Comparison of ENCODE assay signal across 10 cellular contexts in the genomic region with DNA sequence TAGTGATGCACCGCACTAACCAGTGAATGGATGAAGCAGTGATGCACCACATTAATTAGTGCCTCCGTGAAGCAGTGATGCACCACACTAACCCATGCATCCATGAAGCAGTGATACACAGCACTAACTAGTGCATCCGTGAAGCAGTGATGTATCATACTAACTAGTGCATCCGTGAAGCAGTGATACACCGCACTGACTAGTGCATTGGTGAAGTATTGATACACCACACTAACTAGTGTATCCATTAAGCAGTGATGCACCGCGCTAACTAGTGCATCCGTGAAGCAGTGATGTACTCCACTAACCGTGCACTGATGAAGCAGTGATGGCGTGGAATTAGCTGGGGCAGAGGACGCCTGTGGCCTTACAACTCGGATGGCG.
DNase-seq lines count a peak whose midpoint lies in the region; ATAC-seq and TF ChIP-seq lines count a peak whose summit lies in the region.
"Had no signal": no experiment of that assay in that cellular context is flagged by ENCODE, and none has a peak within 500 bp of the region (broad histone marks: within the 10 kb centered on the region; RNA-seq: fewer than 3 reads in every experiment).

No MANE protein-coding gene starts in this region.

- no peak for TF ChIP-seq CTCF in PC-9 (conservative IDR thresholded peaks at IDR 0.05)
- TF ChIP-seq CTCF in spleen (IDR thresholded peaks at IDR 0.05 in 8 of 11, conservative IDR thresholded peaks at IDR 0.05 in 3 of 11) = no peak

- H2AFZ ChIP-seq in PC-9 = no peak overlapping the region

- peaks cover 49% of the 10 kb centered on the region for H3K27me3 Mint-ChIP-seq in activated CD4-positive, alpha-beta T cell treated with anti-CD3 and anti-CD28 coated beads, Interleukin-2, amount 10 ng/mL, durations not matched to agents 24 days and 14 days

- H3K36me3 Mint-ChIP-seq in activated CD4-positive, alpha-beta T cell treated with anti-CD3 and anti-CD28 coated beads, Interleukin-2, amount 10 ng/mL, durations not matched to agents 24 days and 14 days (ENCODE audit: low read depth) = no peaks in the 10 kb centered on the region
- H3K36me3 Mint-ChIP-seq: memory B cell had no signal

- H3K4me1 ChIP-seq in PC-9 (replicated peaks; ENCODE audit: insufficient read depth) = peaks cover 8% of the 10 kb centered on the region; the same call in 1 of the 2 replicates
- peaks cover 0 to 13% (median 9%) of the 10 kb centered on the region in 6 donors for H3K4me1 ChIP-seq in spleen

- H3K36me3 ChIP-seq in PC-9 (ENCODE audit: low read depth) (no peaks in the 10 kb centered on the region), spleen (no peaks in the 10 kb centered on the region)
- H3K36me3 ChIP-seq: tibial nerve had no signal

- CTCF ChIA-PET in PC-9 (lab: Charles Lee) = no interaction called here

- no peak for TF ChIP-seq POLR2A in spleen (IDR thresholded peaks at IDR 0.05)

- no peak overlapping the region for H3K27ac Mint-ChIP-seq in activated CD4-positive, alpha-beta T cell treated with anti-CD3 and anti-CD28 coated beads, Interleukin-2, amount 10 ng/mL, durations not matched to agents 24 days and 14 days
- H3K27ac Mint-ChIP-seq: memory B cell had no signal

- no TSS peak for BruUV-seq in PC-9 (replicated peaks; lab: Mats Ljungman, UMichigan)

- H3F3A ChIP-seq in PC-9 (ENCODE audit: insufficient read depth, low read depth) = no peaks in the 10 kb centered on the region

- no peak for ATAC-seq in GM19452 (IDR thresholded peaks at IDR 0.05; ENCODE audit: unreplicated experiment)

- H3K27ac ChIP-seq in PC-9 (no peak overlapping the region), spleen (no peak overlapping the region)
- H3K27ac ChIP-seq: tibial nerve had no signal

- H3K79me2 ChIP-seq in PC-9 (ENCODE audit: low read depth) = no peaks in the 10 kb centered on the region

- DNase-seq in activated CD4-positive, alpha-beta T cell treated with anti-CD3 and anti-CD28 coated beads, Interleukin-2, amount 10 ng/mL, durations not matched to agents 24 days and 14 days = no peak
- no peak for DNase-seq in activated CD4-positive, alpha-beta T cell treated with anti-CD3 and anti-CD28 coated beads, Interleukin-2, amount 50 U/mL, for 48 hours
- DNase-seq in PC-9 (no peak), spleen (no peak), activated gamma-delta T cell (lab: John Stamatoyannopoulos, UW) (no peak), NCI-H69 (lab: John Stamatoyannopoulos, UW) (no peak)

- peak overlapping the region; percentile 70 for H3K4me2 ChIP-seq in PC-9

- H3K4me1 Mint-ChIP-seq in activated CD4-positive, alpha-beta T cell treated with anti-CD3 and anti-CD28 coated beads, Interleukin-2, amount 10 ng/mL, durations not matched to agents 24 days and 14 days = no peaks in the 10 kb centered on the region

- H3K27me3 ChIP-seq in PC-9 (ENCODE audit: insufficient read depth, low read depth) = no peaks in the 10 kb centered on the region
- peaks cover 0 to 69% (median 25%) of the 10 kb centered on the region in 7 donors for H3K27me3 ChIP-seq in spleen (replicated peaks in 1 of 7)

- WGBS in spleen, 5 donors = 35 to 71% (median 56%) methylated on average over 4 to 13 of the region's 13 CpGs

- H4K20me1 ChIP-seq in PC-9 (ENCODE audit: insufficient read depth) = no peaks in the 10 kb centered on the region

- intact Hi-C loops in activated CD4-positive, alpha-beta T cell treated with anti-CD3 and anti-CD28 coated beads, Interleukin-2, amount 10 ng/mL, durations not matched to agents 24 days and 14 days (cut with micrococcal nuclease) = no loop called here
- intact Hi-C loops in PC-9 (cut with micrococcal nuclease; ENCODE audit: unreplicated experiment) = no loop called here
- intact Hi-C loops in spleen (cut with DNase I; ENCODE audit: low total_unique reads) = no loop called here

- H3K4me3 Mint-ChIP-seq in activated CD4-positive, alpha-beta T cell treated with anti-CD3 and anti-CD28 coated beads, Interleukin-2, amount 10 ng/mL, durations not matched to agents 24 days and 14 days = peak overlapping the region; percentile 44
- H3K4me3 Mint-ChIP-seq: memory B cell had no signal

- H3K9me3 ChIP-seq in PC-9 (ENCODE audit: insufficient read depth, low read depth) (no peaks in the 10 kb centered on the region), spleen (no peaks in the 10 kb centered on the region)

- no peaks in the 10 kb centered on the region for H3K9me3 Mint-ChIP-seq in activated CD4-positive, alpha-beta T cell treated with anti-CD3 and anti-CD28 coated beads, Interleukin-2, amount 10 ng/mL, durations not matched to agents 24 days and 14 days
- H3K9me3 Mint-ChIP-seq: memory B cell had no signal

- peak overlapping the region; percentile 48; the same call in 1 of the 2 replicates for H3K4me3 ChIP-seq in PC-9
- peak overlapping the region; percentile 21 for H3K4me3 ChIP-seq in iPS-11a (ENCODE audit: low read depth, low read length)
- peak overlapping the region in 5 of 8 donors; percentile 21 to 56 (median 25) for H3K4me3 ChIP-seq in spleen

- POLR2A ChIA-PET in PC-9 (lab: Charles Lee; ENCODE audit: unreplicated experiment) = no interaction called here

- no peaks in the 10 kb centered on the region for H3K9me2 ChIP-seq in PC-9 (ENCODE audit: insufficient read depth)
